Comparison of ENCODE assay signal across 19 cellular contexts in the genomic region with DNA sequence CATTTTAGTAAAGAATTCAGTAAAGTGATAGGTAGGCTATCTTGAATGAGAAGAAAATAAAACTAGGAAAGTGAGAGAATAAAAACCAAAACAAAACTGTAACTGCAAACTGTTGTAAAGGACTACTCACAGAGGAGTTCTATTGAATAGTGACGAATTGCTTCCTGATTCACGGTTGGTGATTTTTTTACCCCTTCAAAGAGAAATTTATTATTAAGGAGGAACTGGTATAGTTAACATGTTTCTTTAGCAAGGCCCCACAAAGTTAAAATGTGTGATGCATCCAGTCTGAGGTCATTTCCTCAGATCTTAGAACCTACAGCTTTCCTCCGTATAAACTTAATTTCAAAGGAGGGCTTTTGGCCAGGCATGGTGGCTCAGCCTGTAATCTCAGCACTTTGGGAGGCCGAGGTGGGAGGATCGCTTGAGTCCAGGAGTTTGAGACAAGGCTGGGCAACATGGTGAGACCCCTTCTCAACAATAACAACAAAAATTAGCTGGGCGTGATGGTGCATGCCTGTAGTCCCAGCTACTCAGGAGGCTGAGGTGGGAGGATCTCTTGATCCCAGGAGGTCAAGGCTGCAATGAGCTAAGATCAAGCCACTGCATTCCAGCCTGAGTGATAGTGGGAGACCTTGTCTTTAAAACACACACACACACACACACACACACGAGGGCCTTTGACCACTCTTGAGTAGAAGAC. TPM values are rescaled to one million over a fixed set of nuclear protein-coding genes. Genes with fewer than 3 reads are reported as not detected.
DNase-seq lines count a peak whose midpoint lies in the region; ATAC-seq, FAIRE-seq and TF ChIP-seq lines count a peak whose summit lies in the region.
"Had no signal": no experiment of that assay in that cellular context is flagged by ENCODE, and none has a peak within 500 bp of the region (broad histone marks: within the 10 kb centered on the region; RNA-seq: fewer than 3 reads in every experiment).

No MANE protein-coding gene starts in this region.

- POLR2A ChIA-PET in CD4-positive, alpha-beta memory T cell (lab: Charles Lee; ENCODE audit: partially characterized antibody) = interaction anchor here (0.7 to 9.8 kb wide), 13 partner anchors 10 to 312 kb away, joined by 3 to 177 read pairs (median 4); no protein-coding TSS in a partner anchor
- POLR2A ChIA-PET in activated naive CD8-positive, alpha-beta T cell treated with anti-CD3 and anti-CD28 coated beads, Interleukin-2, amount 10 ng/mL, durations not matched to agents 7 days and 5 days (lab: Charles Lee) = interaction anchor here (1.0 to 1.6 kb wide), 2 partner anchors 47 to 102 kb away, joined by 3 to 5 read pairs; no protein-coding TSS in a partner anchor

- no peaks in the 10 kb centered on the region for H3K27me3 ChIP-seq in CD4-positive, alpha-beta memory T cell (ENCODE audit: insufficient read depth, low read length)
- H3K27me3 ChIP-seq in psoas muscle (ENCODE audit: insufficient read depth in 3 of 3, low read length in 2 of 3) = peaks cover 2 to 19% (median 3%) of the 10 kb centered on the region in 3 donors
- H3K27me3 ChIP-seq: esophagus squamous epithelium, hepatocyte had no signal

- intact Hi-C loops in CD4-positive, alpha-beta memory T cell (cut with micrococcal nuclease) = no loop called here
- intact Hi-C loops in psoas muscle (cut with DNase I) = loop anchor here in 1 of 2 donors (5.0 kb wide), 1 partner anchor 102 kb away; no protein-coding TSS in a partner anchor

- DNase-seq in CD4-positive, alpha-beta memory T cell = peak; percentile 55 to 65 (median 60)
- DNase-seq in GM19239 (ENCODE audit: insufficient read length, low spot score) (no peak), psoas muscle (no peak), H4 (ENCODE audit: low spot score) (no peak), GM19238 (ENCODE audit: insufficient read length, low spot score) (no peak), ecto neural progenitor cell (ENCODE audit: low spot score) (no peak)
- no peak for DNase-seq in activated naive CD8-positive, alpha-beta T cell treated with anti-CD3 and anti-CD28 coated beads, Interleukin-2, amount 10 ng/mL, durations not matched to agents 7 days and 5 days
- no peak for DNase-seq in natural killer cell treated with Interleukin-12 subunit alpha and Interleukin-12 subunit beta and Interleukin-15 and Interleukin-18, amount 100 ng/mL, for 72 hours (ENCODE audit: low spot score)
- DNase-seq: activated naive CD4-positive, alpha-beta T cell treated with Interleukin-2 at 50 U/mL for 16 hours; cerebellar nuclear complex; esophagus squamous epithelium; GOT3; KBM-7; left colon; NCI-H446 treated with DMSO at 0.1 percent for 48 hours; stimulated activated CD4-positive, alpha-beta T cell treated with anti-CD3 and anti-CD28 coated beads, Interleukin-4, amount 100 ng/mL, for 1 hour had no signal

- H3K4me1 ChIP-seq in CD4-positive, alpha-beta memory T cell (ENCODE audit: insufficient read depth, low read length) = peaks cover 76% of the 10 kb centered on the region
- H3K4me1 ChIP-seq in psoas muscle = peaks cover 6% of the 10 kb centered on the region
- H3K4me1 ChIP-seq: right atrium auricular region had no signal

- peak overlapping the region; percentile 72 to 96 (median 90) for H3K27ac Mint-ChIP-seq in CD4-positive, alpha-beta memory T cell
- H3K27ac Mint-ChIP-seq in activated naive CD8-positive, alpha-beta T cell treated with anti-CD3 and anti-CD28 coated beads, Interleukin-2, amount 10 ng/mL, durations not matched to agents 7 days and 5 days = peak overlapping the region; percentile 5
- H3K27ac Mint-ChIP-seq in natural killer cell treated with Interleukin-12 subunit alpha and Interleukin-12 subunit beta and Interleukin-15 and Interleukin-18, amount 100 ng/mL, for 72 hours = peak overlapping the region; percentile 96 to 100

- peaks cover 4% of the 10 kb centered on the region for H3K36me3 ChIP-seq in CD4-positive, alpha-beta memory T cell (ENCODE audit: insufficient read depth, low read length)
- no peaks in the 10 kb centered on the region for H3K36me3 ChIP-seq in psoas muscle (ENCODE audit: insufficient read depth in 1 of 2, low read depth in 1 of 2)
- H3K36me3 ChIP-seq: right atrium auricular region had no signal

- peak overlapping the region; percentile 38 for H3K27ac ChIP-seq in CD4-positive, alpha-beta memory T cell (ENCODE audit: low read depth, low read length)
- no peak overlapping the region for H3K27ac ChIP-seq in psoas muscle
- H3K27ac ChIP-seq: hepatocyte, right atrium auricular region had no signal

- TF ChIP-seq CTCF in psoas muscle (IDR thresholded peaks at IDR 0.05) = no peak

- CTCF ChIA-PET in CD4-positive, alpha-beta memory T cell (lab: Charles Lee; ENCODE audit: partially characterized antibody) = interaction anchor here (1.1 to 8.9 kb wide), 7 partner anchors 8 to 129 kb away, joined by 3 to 107 read pairs (median 9); partner anchors contain the start of gene PRDM1

- 78 to 88% (median 82%) methylated on average over 7 of the region's 7 CpGs for WGBS in psoas muscle, 3 donors

- peak overlapping the region in 1 of 2 donors; percentile 11 for H3K4me3 ChIP-seq in CD4-positive, alpha-beta memory T cell (ENCODE audit: low read length in 2 of 2)
- no peak overlapping the region for H3K4me3 ChIP-seq in psoas muscle
- H3K4me3 ChIP-seq: hepatocyte, right atrium auricular region had no signal

- peak overlapping the region; percentile 73 to 90 (median 79) for H3K4me3 Mint-ChIP-seq in CD4-positive, alpha-beta memory T cell
- peak overlapping the region; percentile 43 for H3K4me3 Mint-ChIP-seq in activated naive CD8-positive, alpha-beta T cell treated with anti-CD3 and anti-CD28 coated beads, Interleukin-2, amount 10 ng/mL, durations not matched to agents 7 days and 5 days
- peak overlapping the region; percentile 98 for H3K4me3 Mint-ChIP-seq in natural killer cell treated with Interleukin-12 subunit alpha and Interleukin-12 subunit beta and Interleukin-15 and Interleukin-18, amount 100 ng/mL, for 72 hours

- no peaks in the 10 kb centered on the region for H3K27me3 Mint-ChIP-seq in CD4-positive, alpha-beta memory T cell
- H3K27me3 Mint-ChIP-seq in activated naive CD8-positive, alpha-beta T cell treated with anti-CD3 and anti-CD28 coated beads, Interleukin-2, amount 10 ng/mL, durations not matched to agents 7 days and 5 days = peaks cover 16% of the 10 kb centered on the region
- H3K27me3 Mint-ChIP-seq in natural killer cell treated with Interleukin-12 subunit alpha and Interleukin-12 subunit beta and Interleukin-15 and Interleukin-18, amount 100 ng/mL, for 72 hours = no peaks in the 10 kb centered on the region

- peak; percentile 90 for FAIRE-seq in GM19239 (lab: Jason Lieb, UNC)
- FAIRE-seq: G401.6 had no signal

- peaks cover 22 to 51% of the 10 kb centered on the region in 2 donors for H3K36me3 Mint-ChIP-seq in CD4-positive, alpha-beta memory T cell
- H3K36me3 Mint-ChIP-seq in activated naive CD8-positive, alpha-beta T cell treated with anti-CD3 and anti-CD28 coated beads, Interleukin-2, amount 10 ng/mL, durations not matched to agents 7 days and 5 days = peaks cover 16% of the 10 kb centered on the region
- H3K36me3 Mint-ChIP-seq in natural killer cell treated with Interleukin-12 subunit alpha and Interleukin-12 subunit beta and Interleukin-15 and Interleukin-18, amount 100 ng/mL, for 72 hours = peaks cover 48% of the 10 kb centered on the region

- H3K9me3 ChIP-seq in CD4-positive, alpha-beta memory T cell (ENCODE audit: control insufficient read depth in 1 of 2, low read length in 2 of 2) = no peaks in the 10 kb centered on the region
- no peaks in the 10 kb centered on the region for H3K9me3 ChIP-seq in psoas muscle
- H3K9me3 ChIP-seq: esophagus squamous epithelium, right atrium auricular region had no signal

- ATAC-seq in activated naive CD8-positive, alpha-beta T cell treated with anti-CD3 and anti-CD28 coated beads, Interleukin-2, amount 10 ng/mL, durations not matched to agents 7 days and 5 days (ENCODE audit: low read depth) = no peak
- peak in 1 of 2 donors; percentile 3 for ATAC-seq in natural killer cell treated with Interleukin-12 subunit alpha and Interleukin-12 subunit beta and Interleukin-15 and Interleukin-18, amount 100 ng/mL, for 72 hours
- ATAC-seq in psoas muscle = no peak
- ATAC-seq: left colon had no signal

- H3K4me1 Mint-ChIP-seq in CD4-positive, alpha-beta memory T cell = peaks cover 55 to 89% (median 70%) of the 10 kb centered on the region in 4 donors
- peaks cover 47% of the 10 kb centered on the region for H3K4me1 Mint-ChIP-seq in activated naive CD8-positive, alpha-beta T cell treated with anti-CD3 and anti-CD28 coated beads, Interleukin-2, amount 10 ng/mL, durations not matched to agents 7 days and 5 days
- peaks cover 80% of the 10 kb centered on the region in 2 donors for H3K4me1 Mint-ChIP-seq in natural killer cell treated with Interleukin-12 subunit alpha and Interleukin-12 subunit beta and Interleukin-15 and Interleukin-18, amount 100 ng/mL, for 72 hours (ENCODE audit: low read depth in 2 of 2)

- peaks cover 0 to 2% (median 0%) of the 10 kb centered on the region in 8 donors for H3K9me3 Mint-ChIP-seq in CD4-positive, alpha-beta memory T cell
- no peaks in the 10 kb centered on the region for H3K9me3 Mint-ChIP-seq in activated naive CD8-positive, alpha-beta T cell treated with anti-CD3 and anti-CD28 coated beads, Interleukin-2, amount 10 ng/mL, durations not matched to agents 7 days and 5 days
- H3K9me3 Mint-ChIP-seq in natural killer cell treated with Interleukin-12 subunit alpha and Interleukin-12 subunit beta and Interleukin-15 and Interleukin-18, amount 100 ng/mL, for 72 hours = no peaks in the 10 kb centered on the region

RNA-seq across cellular contexts. Expression of gene PRDM1, which starts 8.3 kb away (rescaled TPM):
- 10 to 100 TPM; 33.4 to 34.0 TPM for total RNA-seq in CD4-positive, alpha-beta memory T cell
- 10 to 100 TPM; 45.4 to 97.0 TPM for polyA plus RNA-seq in CD4-positive, alpha-beta memory T cell
- 10 to 100 TPM; 20.2 to 21.1 TPM for total RNA-seq in activated naive CD8-positive, alpha-beta T cell treated with anti-CD3 and anti-CD28 coated beads, Interleukin-2, amount 10 ng/mL, durations not matched to agents 7 days and 5 days
- total RNA-seq in natural killer cell treated with Interleukin-12 subunit alpha and Interleukin-12 subunit beta and Interleukin-15 and Interleukin-18, amount 100 ng/mL, for 72 hours = 100 to 1,000 TPM; 174 to 192 TPM
- total RNA-seq in psoas muscle = 1 to 10 TPM; 1.3 to 2.0 (median 1.7) TPM
- polyA plus RNA-seq in psoas muscle = under 1 TPM; 0.33 to 0.72 (median 0.36) TPM
- total RNA-seq in H4 (2014; rRNA removed; shearing (Covaris generic)) = 0.37 and 1.7 TPM in 2 replicates

Comparison
In these comparisons a context has a peak if more than half of its experiments do, and no peak if none do; other contexts are left out.
1. DNase-seq: peak in CD4-positive, alpha-beta memory T cell (5 of 5); none in GM19239 (single experiment), activated naive CD8-positive, alpha-beta T cell treated with anti-CD3 and anti-CD28 coated beads, Interleukin-2, amount 10 ng/mL, durations not matched to agents 7 days and 5 days (single experiment), natural killer cell treated with Interleukin-12 subunit alpha and Interleukin-12 subunit beta and Interleukin-15 and Interleukin-18, amount 100 ng/mL, for 72 hours (single experiment), psoas muscle (0 of 2), H4 (single experiment), GM19238 (single experiment) and ecto neural progenitor cell (single experiment).
2. H3K27ac Mint-ChIP-seq: peak in every context shown above with its lines; median percentile 98 in natural killer cell treated with Interleukin-12 subunit alpha and Interleukin-12 subunit beta and Interleukin-15 and Interleukin-18, amount 100 ng/mL, for 72 hours; 90 in CD4-positive, alpha-beta memory T cell; 5 in activated naive CD8-positive, alpha-beta T cell treated with anti-CD3 and anti-CD28 coated beads, Interleukin-2, amount 10 ng/mL, durations not matched to agents 7 days and 5 days.
3. H3K4me3 Mint-ChIP-seq: peak in every context shown above with its lines; median percentile 98 in natural killer cell treated with Interleukin-12 subunit alpha and Interleukin-12 subunit beta and Interleukin-15 and Interleukin-18, amount 100 ng/mL, for 72 hours; 79 in CD4-positive, alpha-beta memory T cell; 43 in activated naive CD8-positive, alpha-beta T cell treated with anti-CD3 and anti-CD28 coated beads, Interleukin-2, amount 10 ng/mL, durations not matched to agents 7 days and 5 days.
4. RNA of gene PRDM1, which starts 8.3 kb away (total RNA-seq): 174 to 192 TPM in natural killer cell treated with Interleukin-12 subunit alpha and Interleukin-12 subunit beta and Interleukin-15 and Interleukin-18, amount 100 ng/mL, for 72 hours; 33.4 to 34.0 TPM in CD4-positive, alpha-beta memory T cell, 20.2 to 21.1 TPM in activated naive CD8-positive, alpha-beta T cell treated with anti-CD3 and anti-CD28 coated beads, Interleukin-2, amount 10 ng/mL, durations not matched to agents 7 days and 5 days, 1.3 to 2.0 TPM in psoas muscle and 0.37 to 1.7 TPM in H4; every median in the first group is over 4 times any median in the second.